In genomic region chr3:179608931-179609720, GRCh38 we compare ENCODE assay signal across 7 cellular contexts. TPM values are rescaled to one million over a fixed set of nuclear protein-coding genes. Genes with fewer than 3 reads are reported as not detected.
DNase-seq lines count a peak whose midpoint lies in the region; ATAC-seq and TF ChIP-seq lines count a peak whose summit lies in the region.

No MANE protein-coding gene starts in this region.

- H3K4me1 ChIP-seq in neural progenitor cell: no peaks in the 10 kb centered on the region

- peaks cover 41% of the 10 kb centered on the region for H3K4me1 Mint-ChIP-seq in memory B cell
- peaks cover 7% of the 10 kb centered on the region for H3K4me1 Mint-ChIP-seq in neural progenitor cell

- H4K20me1 ChIP-seq in neural progenitor cell (ENCODE audit: low read depth): no peaks in the 10 kb centered on the region

- peak; percentile 33 for ATAC-seq in GM19023 (IDR thresholded peaks at IDR 0.05; ENCODE audit: unreplicated experiment)
- peak; percentile 49 for ATAC-seq in HG02678 (IDR thresholded peaks at IDR 0.05; ENCODE audit: unreplicated experiment)
- peak; percentile 40 for ATAC-seq in memory B cell (ENCODE audit: low read depth)

- no peak overlapping the region for H3K9ac ChIP-seq in neural progenitor cell

- H3K36me3 Mint-ChIP-seq in memory B cell: peaks cover 11% of the 10 kb centered on the region
- H3K36me3 Mint-ChIP-seq in neural progenitor cell: peaks cover 10% of the 10 kb centered on the region

- H3K9me3 Mint-ChIP-seq in memory B cell (no peaks in the 10 kb centered on the region), neural progenitor cell (no peaks in the 10 kb centered on the region)

- TF ChIP-seq CTCF in RWPE1 (conservative IDR thresholded peaks at IDR 0.05; ENCODE audit: low read depth) (no peak), neural progenitor cell (IDR thresholded peaks at IDR 0.05) (no peak)

- peak overlapping the region; percentile 37 for H3K4me3 Mint-ChIP-seq in memory B cell
- no peak overlapping the region for H3K4me3 Mint-ChIP-seq in neural progenitor cell

- no peak overlapping the region for H3K4me2 ChIP-seq in neural progenitor cell

- H2AFZ ChIP-seq in neural progenitor cell (replicated peaks): no peak overlapping the region

- no peaks in the 10 kb centered on the region for H3K9me3 ChIP-seq in neural progenitor cell (ENCODE audit: low read depth)

- CTCF ChIA-PET in RWPE1 (lab: Yijun Ruan, JAX): no interaction called here

- no peak overlapping the region for H3K27ac ChIP-seq in RWPE1
- no peak overlapping the region for H3K27ac ChIP-seq in neural progenitor cell

- DNase-seq in NCI-H2227 (lab: John Stamatoyannopoulos, UW; ENCODE audit: unreplicated experiment): peak; percentile 11
- peak in 1 of 2 donors; percentile 25 for DNase-seq in memory B cell (ENCODE audit: low spot score in 2 of 2)
- DNase-seq in RWPE1 (ENCODE audit: low spot score): no peak
- no peak for DNase-seq in hypothalamus (lab: John Stamatoyannopoulos, UW)
- DNase-seq in neural progenitor cell (ENCODE audit: low spot score): no peak

- no peaks in the 10 kb centered on the region for H3K27me3 ChIP-seq in neural progenitor cell

- H3K27me3 Mint-ChIP-seq in memory B cell (no peaks in the 10 kb centered on the region), neural progenitor cell (ENCODE audit: insufficient read depth, low read depth) (no peaks in the 10 kb centered on the region)

- no peaks in the 10 kb centered on the region for H3F3A ChIP-seq in neural progenitor cell (ENCODE audit: low read depth)

- H3K36me3 ChIP-seq in neural progenitor cell: no peaks in the 10 kb centered on the region

- H3K27ac Mint-ChIP-seq in memory B cell (peak overlapping the region; percentile 90), neural progenitor cell (no peak overlapping the region)

- H3K79me2 ChIP-seq in neural progenitor cell (ENCODE audit: low read depth): peaks cover 23% of the 10 kb centered on the region

- POLR2A ChIA-PET in RWPE1 (lab: Yijun Ruan, JAX; ENCODE audit: low non-redundant PET): no interaction called here

- H3K4me3 ChIP-seq in neural progenitor cell: no peak overlapping the region

RNA-seq across cellular contexts. Expression of gene NDUFB5, which starts 4.5 kb away (rescaled TPM):
- 104 and 193 TPM in 2 replicates for total RNA-seq in neural progenitor cell (ENCODE audit: low replicate concordance)

RNA-seq across cellular contexts. Expression of gene MRPL47, which starts 4.7 kb away (rescaled TPM):
- 46.8 and 64.5 TPM in 2 replicates for total RNA-seq in neural progenitor cell (ENCODE audit: low replicate concordance)

RNA-seq across cellular contexts. Expression of gene USP13, which starts 43.7 kb away (rescaled TPM):
- total RNA-seq in neural progenitor cell (ENCODE audit: low replicate concordance): 17.7 and 18.1 TPM in 2 replicates

RNA-seq across cellular contexts. Expression of gene ACTL6A, which starts 46.4 kb away (rescaled TPM):
- total RNA-seq in neural progenitor cell (ENCODE audit: low replicate concordance): 139 and 155 TPM in 2 replicates
